Comparison of ENCODE assay signal across 1 cellular context in genomic region chr1:109537450-109538178, GRCh38.
TF ChIP-seq lines count a peak whose summit lies in the region.

No MANE protein-coding gene starts in this region.

TF ChIP-seq in H1, 55 proteins besides CTCF, POLR2A, EP300 and RAD21:
- TF ChIP-seq GABPA (IDR thresholded peaks at IDR 0.05; ENCODE audit: borderline replicate concordance, insufficient read depth, low read length) (no peak), PHF8 (conservative IDR thresholded peaks at IDR 0.05; ENCODE audit: low read depth, low read length) (no peak), RFX5 (IDR thresholded peaks at IDR 0.05; ENCODE audit: borderline replicate concordance, low read depth, low read length) (no peak), SP1 (IDR thresholded peaks at IDR 0.05; ENCODE audit: low read depth, low read length) (0 out of 2 replicates have a peak, but pooled peaks have one; percentile 47), NRF1 (IDR thresholded peaks at IDR 0.05; ENCODE audit: low read depth, low read length) (no peak), RBBP5 (IDR thresholded peaks at IDR 0.05; ENCODE audit: borderline replicate concordance, low read depth, low read length) (no peak)
